Comparison of ENCODE assay signal across 32 cellular contexts in genomic region chrX:45540181-45540580, GRCh38.
"Had no signal": no experiment of that assay in that cellular context is flagged by ENCODE, and none has a peak within 500 bp of the region (broad histone marks: within the 10 kb centered on the region; RNA-seq: fewer than 3 reads in every experiment).

No MANE protein-coding gene starts in this region.

- H3K4me1 ChIP-seq: ascending aorta, body of pancreas, breast epithelium, esophagus muscularis mucosa had no signal

- H3K4me3 Mint-ChIP-seq: activated CD4-positive, alpha-beta memory T cell treated with anti-CD3 and anti-CD28 coated beads for 36 hours; activated CD4-positive, alpha-beta T cell treated with anti-CD3 and anti-CD28 coated beads for 36 hours; activated CD4-positive, alpha-beta T cell treated with anti-CD3 and anti-CD28 coated beads, Interleukin-2, amount 10 ng/mL, durations not matched to agents 24 days and 14 days; activated CD8-positive, alpha-beta memory T cell treated with anti-CD3 and anti-CD28 coated beads, Interleukin-2, amount 10 ng/mL, durations not matched to agents 7 days and 5 days; activated CD8-positive, alpha-beta T cell treated with anti-CD3 and anti-CD28 coated beads, Interleukin-2, amount 10 ng/mL, durations not matched to agents 7 days and 5 days; activated naive CD4-positive, alpha-beta T cell treated with anti-CD3 and anti-CD28 coated beads for 36 hours; activated naive CD8-positive, alpha-beta T cell treated with anti-CD3 and anti-CD28 coated beads, Interleukin-2, amount 10 ng/mL, durations not matched to agents 7 days and 5 days; activated T-helper 1 cell treated with anti-CD3 and anti-CD28 coated beads, Interleukin-12 subunit alpha, Interleukin-12 subunit beta, Interleukin-2, Interleukin-4 antibody, amounts not matched to agents 30 ng/mL and 10 ng/mL and 1 ng/mL, durations not matched to agents 14 hours and 24 hours and 36 hours; central memory CD8-positive, alpha-beta T cell; effector memory CD8-positive, alpha-beta T cell had no signal

- H3K36me3 ChIP-seq: ascending aorta, breast epithelium, cardiac muscle cell, esophagus muscularis mucosa had no signal

- H3K27me3 ChIP-seq: ascending aorta, body of pancreas, cardiac muscle cell, esophagus muscularis mucosa had no signal

- FAIRE-seq: colon, frontal cortex had no signal

- H3K9me3 Mint-ChIP-seq: activated CD4-positive, alpha-beta memory T cell treated with anti-CD3 and anti-CD28 coated beads for 36 hours; activated naive CD4-positive, alpha-beta T cell treated with anti-CD3 and anti-CD28 coated beads for 36 hours; activated T-helper 1 cell treated with anti-CD3 and anti-CD28 coated beads, Interleukin-12 subunit alpha, Interleukin-12 subunit beta, Interleukin-2, Interleukin-4 antibody, amounts not matched to agents 30 ng/mL and 10 ng/mL and 1 ng/mL, durations not matched to agents 14 hours and 24 hours and 36 hours; central memory CD8-positive, alpha-beta T cell; effector memory CD8-positive, alpha-beta T cell had no signal

- H3K9me3 ChIP-seq: body of pancreas, breast epithelium had no signal

- H3K27ac Mint-ChIP-seq: activated CD4-positive, alpha-beta memory T cell treated with anti-CD3 and anti-CD28 coated beads for 36 hours; activated CD4-positive, alpha-beta T cell treated with anti-CD3 and anti-CD28 coated beads for 36 hours; activated CD4-positive, alpha-beta T cell treated with anti-CD3 and anti-CD28 coated beads, Interleukin-2, amount 10 ng/mL, durations not matched to agents 24 days and 14 days; activated CD8-positive, alpha-beta memory T cell treated with anti-CD3 and anti-CD28 coated beads, Interleukin-2, amount 10 ng/mL, durations not matched to agents 7 days and 5 days; activated CD8-positive, alpha-beta T cell treated with anti-CD3 and anti-CD28 coated beads, Interleukin-2, amount 10 ng/mL, durations not matched to agents 7 days and 5 days; activated naive CD4-positive, alpha-beta T cell treated with anti-CD3 and anti-CD28 coated beads for 36 hours; activated naive CD4-positive, alpha-beta T cell treated with anti-CD3 and anti-CD28 coated beads, Interleukin-2, amount 50 U/mL, for 72 hours; activated naive CD8-positive, alpha-beta T cell treated with anti-CD3 and anti-CD28 coated beads, Interleukin-2, amount 10 ng/mL, durations not matched to agents 7 days and 5 days; activated T-helper 1 cell treated with anti-CD3 and anti-CD28 coated beads, Interleukin-12 subunit alpha, Interleukin-12 subunit beta, Interleukin-2, Interleukin-4 antibody, amounts not matched to agents 30 ng/mL and 10 ng/mL and 1 ng/mL, durations not matched to agents 14 hours and 24 hours and 36 hours; activated T-helper 2 cell treated with anti-CD3 and anti-CD28 coated beads, Interferon-gamma antibody, Interleukin-2, Interleukin-4, amounts not matched to agents 10 μg/mL and 5 μg/mL and 100 μg/mL, durations not matched to agents 14 hours and 24 hours and 36 hours; effector memory CD8-positive, alpha-beta T cell had no signal

- DNase-seq: activated CD4-positive, alpha-beta memory T cell treated with anti-CD3 and anti-CD28 coated beads for 36 hours; activated CD4-positive, alpha-beta T cell treated with anti-CD3 and anti-CD28 coated beads for 36 hours; activated CD4-positive, alpha-beta T cell treated with anti-CD3 and anti-CD28 coated beads, Interleukin-2, amount 10 ng/mL, durations not matched to agents 24 days and 14 days; activated CD4-positive, CD25-positive, alpha-beta regulatory T cell; activated CD4-positive, CD25-positive, alpha-beta regulatory T cell treated with anti-CD3 and anti-CD28 coated beads, Interleukin-2, amount 50 U/mL, for 72 hours; activated CD8-positive, alpha-beta memory T cell treated with anti-CD3 and anti-CD28 coated beads, Interleukin-2, amount 10 ng/mL, durations not matched to agents 7 days and 5 days; activated CD8-positive, alpha-beta memory T cell treated with anti-CD3 and anti-CD28 coated beads, Interleukin-2, amount 50 U/mL, for 4 hours; activated CD8-positive, alpha-beta T cell treated with anti-CD3 and anti-CD28 coated beads, Interleukin-2, amount 10 ng/mL, durations not matched to agents 7 days and 5 days; activated effector memory CD4-positive, alpha-beta T cell treated with anti-CD3 and anti-CD28 coated beads, Interleukin-2, amount 50 U/mL, for 16 hours; activated naive CD4-positive, alpha-beta T cell treated with anti-CD3 and anti-CD28 coated beads for 36 hours; activated naive CD8-positive, alpha-beta T cell treated with anti-CD3 and anti-CD28 coated beads, Interleukin-2, amount 10 ng/mL, durations not matched to agents 7 days and 5 days; activated T-cell treated with anti-CD3 and anti-CD28 coated beads, Interleukin-2, amount 50 U/mL, for 1 hour; activated T-cell treated with anti-CD3 and anti-CD28 coated beads, Interleukin-2, amount 50 U/mL, for 48 hours; body of pancreas; cortex of kidney; dermis blood vessel endothelial cell; effector CD4-positive, alpha-beta T cell; effector memory CD8-positive, alpha-beta T cell; erythroblast; foreskin fibroblast; hippocampal formation; T-helper 2 cell had no signal

- H3K36me3 Mint-ChIP-seq: activated CD4-positive, alpha-beta memory T cell treated with anti-CD3 and anti-CD28 coated beads for 36 hours; activated naive CD4-positive, alpha-beta T cell treated with anti-CD3 and anti-CD28 coated beads, Interleukin-2, amount 50 U/mL, for 72 hours; activated naive CD8-positive, alpha-beta T cell treated with anti-CD3 and anti-CD28 coated beads, Interleukin-2, amount 10 ng/mL, durations not matched to agents 7 days and 5 days had no signal

- H3K4me3 ChIP-seq: ascending aorta, body of pancreas, breast epithelium, cardiac muscle cell, esophagus muscularis mucosa had no signal

- H3K27ac ChIP-seq: ascending aorta, body of pancreas, breast epithelium, cardiac muscle cell, esophagus muscularis mucosa had no signal

- H3K4me1 Mint-ChIP-seq: activated CD4-positive, alpha-beta T cell treated with anti-CD3 and anti-CD28 coated beads for 36 hours; activated CD8-positive, alpha-beta memory T cell treated with anti-CD3 and anti-CD28 coated beads, Interleukin-2, amount 10 ng/mL, durations not matched to agents 7 days and 5 days; activated naive CD8-positive, alpha-beta T cell treated with anti-CD3 and anti-CD28 coated beads, Interleukin-2, amount 10 ng/mL, durations not matched to agents 7 days and 5 days; central memory CD8-positive, alpha-beta T cell had no signal

- H3K27me3 Mint-ChIP-seq: activated CD4-positive, alpha-beta memory T cell treated with anti-CD3 and anti-CD28 coated beads for 36 hours; central memory CD8-positive, alpha-beta T cell had no signal
